In genomic region chrX:68249401-68249831, GRCh38 we compare ENCODE assay signal across 19 cellular contexts.
DNase-seq lines count a peak whose midpoint lies in the region; ATAC-seq and TF ChIP-seq lines count a peak whose summit lies in the region.
"Had no signal": no experiment of that assay in that cellular context is flagged by ENCODE, and none has a peak within 500 bp of the region (broad histone marks: within the 10 kb centered on the region; RNA-seq: fewer than 3 reads in every experiment).

No MANE protein-coding gene starts in this region.

- H3K4me1 Mint-ChIP-seq in activated CD8-positive, alpha-beta memory T cell treated with anti-CD3 and anti-CD28 coated beads, Interleukin-2, amount 10 ng/mL, durations not matched to agents 7 days and 5 days = no peaks in the 10 kb centered on the region
- H3K4me1 Mint-ChIP-seq: activated B cell treated with CpG ODN at 0.5 μM for 24 hours; naive B cell; stimulated activated effector memory CD8-positive, alpha-beta T cell treated with anti-CD3 and anti-CD28 coated beads, Interleukin-12 subunit alpha, Interleukin-12 subunit beta, amount 100 ng/mL, for 72 hours had no signal

- DNase-seq in anterior cingulate cortex (lab: John Stamatoyannopoulos, UW) = peak in 42 of 58 donors; percentile 0 to 70 (median 11)
- peak; percentile 39 for DNase-seq in globus pallidus (ENCODE audit: low spot score)
- peak in 1 of 3 donors; percentile 16 for DNase-seq in mucosa of descending colon
- DNase-seq in substantia nigra (lab: John Stamatoyannopoulos, UW) = peak in 26 of 49 donors; percentile 0 to 48 (median 5)
- DNase-seq in activated effector memory CD4-positive, alpha-beta T cell treated with Interleukin-2 at 50 U/mL for 16 hours = no peak
- DNase-seq in stomach = no peak
- no peak for DNase-seq in activated CD8-positive, alpha-beta memory T cell treated with anti-CD3 and anti-CD28 coated beads, Interleukin-2, amount 10 ng/mL, durations not matched to agents 7 days and 5 days
- no peak for DNase-seq in CD1c-positive myeloid dendritic cell (ENCODE audit: extremely low spot score)
- DNase-seq: activated B cell treated with CpG ODN at 0.5 μM for 24 hours, DMS79, left colon, naive B cell, NCI-H82, transverse colon had no signal

- TF ChIP-seq CTCF in mucosa of descending colon (IDR thresholded peaks at IDR 0.05) = no peak
- no peak for TF ChIP-seq CTCF in stomach (IDR thresholded peaks at IDR 0.05)

- no peak for TF ChIP-seq POLR2A in stomach (IDR thresholded peaks at IDR 0.05)

- intact Hi-C loops in mucosa of descending colon (cut with DNase I, micrococcal nuclease) (no loop called here), stomach (cut with DNase I; ENCODE audit: low total_unique reads) (no loop called here)

- H3K27ac ChIP-seq in substantia nigra (ENCODE audit: low read depth, low read length, poor library complexity, severe bottlenecking) (no peak overlapping the region), stomach (no peak overlapping the region)
- H3K27ac ChIP-seq: SJSA1, transverse colon had no signal

- H3K36me3 ChIP-seq in mucosa of descending colon (ENCODE audit: low read depth) = no peaks in the 10 kb centered on the region
- H3K36me3 ChIP-seq in stomach = no peaks in the 10 kb centered on the region
- H3K36me3 ChIP-seq: SJSA1, transverse colon had no signal

- H3K4me1 ChIP-seq in mucosa of descending colon (ENCODE audit: low read depth) = no peaks in the 10 kb centered on the region
- H3K4me1 ChIP-seq in stomach = no peaks in the 10 kb centered on the region
- H3K4me1 ChIP-seq: SJSA1, transverse colon had no signal

- no peaks in the 10 kb centered on the region for H3K9me3 Mint-ChIP-seq in activated CD8-positive, alpha-beta memory T cell treated with anti-CD3 and anti-CD28 coated beads, Interleukin-2, amount 10 ng/mL, durations not matched to agents 7 days and 5 days (ENCODE audit: low read depth)
- H3K9me3 Mint-ChIP-seq: activated B cell treated with CpG ODN at 0.5 μM for 24 hours; stimulated activated effector memory CD8-positive, alpha-beta T cell treated with anti-CD3 and anti-CD28 coated beads, Interleukin-12 subunit alpha, Interleukin-12 subunit beta, amount 100 ng/mL, for 72 hours; T-helper 2 cell treated with Interferon-gamma antibody and Interleukin-4, amounts not matched to agents 5 μg/mL and 100 μg/mL, for 36 hours had no signal

- no peaks in the 10 kb centered on the region for H3K9me3 ChIP-seq in mucosa of descending colon
- no peaks in the 10 kb centered on the region for H3K9me3 ChIP-seq in stomach
- H3K9me3 ChIP-seq: SJSA1, transverse colon had no signal

- H3K36me3 Mint-ChIP-seq in activated CD8-positive, alpha-beta memory T cell treated with anti-CD3 and anti-CD28 coated beads, Interleukin-2, amount 10 ng/mL, durations not matched to agents 7 days and 5 days = no peaks in the 10 kb centered on the region
- H3K36me3 Mint-ChIP-seq: naive B cell; stimulated activated effector memory CD8-positive, alpha-beta T cell treated with anti-CD3 and anti-CD28 coated beads, Interleukin-12 subunit alpha, Interleukin-12 subunit beta, amount 100 ng/mL, for 72 hours had no signal

- ATAC-seq in mucosa of descending colon = peak; percentile 34
- ATAC-seq in activated CD8-positive, alpha-beta memory T cell treated with anti-CD3 and anti-CD28 coated beads, Interleukin-2, amount 10 ng/mL, durations not matched to agents 7 days and 5 days = no peak
- ATAC-seq: esophagus mucosa; left colon; stimulated activated effector memory CD8-positive, alpha-beta T cell treated with anti-CD3 and anti-CD28 coated beads, Interleukin-12 subunit alpha, Interleukin-12 subunit beta, amount 100 ng/mL, for 72 hours had no signal

- H3K4me3 ChIP-seq in mucosa of descending colon (no peak overlapping the region), stomach (no peak overlapping the region)
- H3K4me3 ChIP-seq: SJSA1, transverse colon had no signal

- H3K27ac Mint-ChIP-seq in activated CD8-positive, alpha-beta memory T cell treated with anti-CD3 and anti-CD28 coated beads, Interleukin-2, amount 10 ng/mL, durations not matched to agents 7 days and 5 days = no peak overlapping the region
- H3K27ac Mint-ChIP-seq: activated B cell treated with CpG ODN at 0.5 μM for 24 hours; naive B cell; progenitor cell of endocrine pancreas; stimulated activated effector memory CD8-positive, alpha-beta T cell treated with anti-CD3 and anti-CD28 coated beads, Interleukin-12 subunit alpha, Interleukin-12 subunit beta, amount 100 ng/mL, for 72 hours; T-helper 2 cell treated with Interferon-gamma antibody and Interleukin-4, amounts not matched to agents 5 μg/mL and 100 μg/mL, for 36 hours had no signal

- WGBS in stomach, 5 donors = 56 to 76% (median 61%) methylated on average over 5 of the region's 5 CpGs

- no peak for TF ChIP-seq EP300 in stomach (IDR thresholded peaks at IDR 0.05)

- H3K27me3 Mint-ChIP-seq in activated CD8-positive, alpha-beta memory T cell treated with anti-CD3 and anti-CD28 coated beads, Interleukin-2, amount 10 ng/mL, durations not matched to agents 7 days and 5 days = no peaks in the 10 kb centered on the region
- H3K27me3 Mint-ChIP-seq: activated B cell treated with CpG ODN at 0.5 μM for 24 hours, naive B cell, progenitor cell of endocrine pancreas had no signal

- no peak overlapping the region for H3K4me3 Mint-ChIP-seq in activated CD8-positive, alpha-beta memory T cell treated with anti-CD3 and anti-CD28 coated beads, Interleukin-2, amount 10 ng/mL, durations not matched to agents 7 days and 5 days
- H3K4me3 Mint-ChIP-seq: activated B cell treated with CpG ODN at 0.5 μM for 24 hours; naive B cell; stimulated activated effector memory CD8-positive, alpha-beta T cell treated with anti-CD3 and anti-CD28 coated beads, Interleukin-12 subunit alpha, Interleukin-12 subunit beta, amount 100 ng/mL, for 72 hours; T-helper 2 cell treated with Interferon-gamma antibody and Interleukin-4, amounts not matched to agents 5 μg/mL and 100 μg/mL, for 36 hours had no signal

- no peaks in the 10 kb centered on the region for H3K27me3 ChIP-seq in stomach
- H3K27me3 ChIP-seq: SJSA1, transverse colon had no signal

- CTCF ChIA-PET in activated CD8-positive, alpha-beta memory T cell treated with anti-CD3 and anti-CD28 coated beads, Interleukin-2, amount 10 ng/mL, durations not matched to agents 7 days and 5 days (lab: Charles Lee) = no interaction called here

Comparison
In these comparisons a context has a peak if more than half of its experiments do, and no peak if none do; other contexts are left out.
1. DNase-seq: peak in anterior cingulate cortex (42 of 58), globus pallidus (single experiment) and substantia nigra (26 of 49); none in activated effector memory CD4-positive, alpha-beta T cell treated with Interleukin-2 at 50 U/mL for 16 hours (single experiment), stomach (single experiment), activated CD8-positive, alpha-beta memory T cell treated with anti-CD3 and anti-CD28 coated beads, Interleukin-2, amount 10 ng/mL, durations not matched to agents 7 days and 5 days (single experiment) and CD1c-positive myeloid dendritic cell (single experiment).